ENCODE assay signal across 20 cellular contexts in genomic region chr15:70530035-70530499, GRCh38.
A peak's percentile ranks its signal among the peaks of the same experiment; 100 is the strongest.
DNase-seq lines count a peak whose midpoint lies in the region; ATAC-seq and TF ChIP-seq lines count a peak whose summit lies in the region.
"Had no signal": no experiment of that assay in that cellular context is flagged by ENCODE, and none has a peak within 500 bp of the region (broad histone marks: within the 10 kb centered on the region; RNA-seq: fewer than 3 reads in every experiment).

No MANE protein-coding gene starts in this region.

- H3K4me1 Mint-ChIP-seq in T-helper 17 cell (peaks cover 56% of the 10 kb centered on the region), type B pancreatic cell (ENCODE audit: unreplicated experiment) (peaks cover 44% of the 10 kb centered on the region)

- DNase-seq in Right ventricle myocardium inferior (ENCODE audit: missing footprints) = no peak
- DNase-seq in right atrium auricular region (ENCODE audit: low spot score) = no peak
- no peak for DNase-seq in T-helper 17 cell
- peak; percentile 43 for DNase-seq in left cardiac atrium
- peak; percentile 53 for DNase-seq in type B pancreatic cell (ENCODE audit: extremely low spot score, unreplicated experiment)
- DNase-seq in stomach = no peak
- no peak for DNase-seq in HT-29 (ENCODE audit: low spot score)
- DNase-seq: activated CD4-positive, alpha-beta T cell treated with anti-CD3 and anti-CD28 coated beads, Interleukin-2, amount 10 ng/mL, durations not matched to agents 24 days and 14 days; activated T-cell treated with anti-CD3 and anti-CD28 coated beads, Interleukin-2, amount 50 U/mL, for 1 hour; dermis blood vessel endothelial cell; foreskin keratinocyte; hypothalamus; Kasumi-1; NCI-H510A; stimulated activated CD4-positive, alpha-beta T cell treated with anti-CD3 and anti-CD28 coated beads, Interleukin-12 subunit alpha, Interleukin-12 subunit beta, amount 100 ng/mL, for 4 hours had no signal

- H3K27me3 Mint-ChIP-seq in T-helper 17 cell (no peaks in the 10 kb centered on the region), type B pancreatic cell (peaks cover 19% of the 10 kb centered on the region)

- no peak overlapping the region for H3K27ac ChIP-seq in right atrium auricular region
- H3K27ac ChIP-seq in stomach = no peak overlapping the region
- H3K27ac ChIP-seq: epithelial cell of prostate, foreskin keratinocyte, neutrophil, RWPE1 had no signal

- H3K36me3 ChIP-seq in right atrium auricular region (no peaks in the 10 kb centered on the region), stomach (no peaks in the 10 kb centered on the region)
- H3K36me3 ChIP-seq: neutrophil had no signal

- no peaks in the 10 kb centered on the region for H3K4me1 ChIP-seq in right atrium auricular region
- H3K4me1 ChIP-seq in stomach = peaks cover 0 to 26% (median 14%) of the 10 kb centered on the region in 4 donors

- intact Hi-C loops in Right ventricle myocardium inferior (cut with DNase I) = no loop called here
- intact Hi-C loops in left cardiac atrium (cut with DNase I) = no loop called here
- intact Hi-C loops in stomach (cut with DNase I; ENCODE audit: low total_unique reads) = no loop called here

- no peak for TF ChIP-seq CTCF in right atrium auricular region (IDR thresholded peaks at IDR 0.05)
- no peak for TF ChIP-seq CTCF in type B pancreatic cell (conservative IDR thresholded peaks at IDR 0.05)
- TF ChIP-seq CTCF in stomach (IDR thresholded peaks at IDR 0.05) = no peak

- H3K4me3 Mint-ChIP-seq in T-helper 17 cell (peak overlapping the region; percentile 72), type B pancreatic cell (no peak overlapping the region)
- H3K4me3 Mint-ChIP-seq: activated CD4-positive, alpha-beta T cell treated with anti-CD3 and anti-CD28 coated beads, Interleukin-2, amount 10 ng/mL, durations not matched to agents 24 days and 14 days; mesothelial cell of epicardium had no signal

- no peak for TF ChIP-seq EP300 in stomach (IDR thresholded peaks at IDR 0.05)

- H3K27me3 ChIP-seq in right atrium auricular region (no peaks in the 10 kb centered on the region), stomach (peaks cover 0 to 7% (median 4%) of the 10 kb centered on the region in 3 donors)
- H3K27me3 ChIP-seq: neutrophil had no signal

- 85 to 92% (median 91%) methylated on average over 5 of the region's 5 CpGs for WGBS in stomach, 5 donors

- H3K36me3 Mint-ChIP-seq in T-helper 17 cell (ENCODE audit: low read depth) (peaks cover 5% of the 10 kb centered on the region), type B pancreatic cell (no peaks in the 10 kb centered on the region)
- H3K36me3 Mint-ChIP-seq: mesothelial cell of epicardium had no signal

- H3K27ac Mint-ChIP-seq in T-helper 17 cell (peak overlapping the region; percentile 94), type B pancreatic cell (no peak overlapping the region)
- H3K27ac Mint-ChIP-seq: activated CD4-positive, alpha-beta T cell treated with anti-CD3 and anti-CD28 coated beads, Interleukin-2, amount 10 ng/mL, durations not matched to agents 24 days and 14 days; mesothelial cell of epicardium had no signal

- H3K4me3 ChIP-seq in right atrium auricular region (no peak overlapping the region), stomach (no peak overlapping the region)

- no peak for TF ChIP-seq POLR2A in stomach (IDR thresholded peaks at IDR 0.05)

- H3K9me3 ChIP-seq in right atrium auricular region (no peaks in the 10 kb centered on the region), T-helper 17 cell (ENCODE audit: control insufficient read depth, low read length, poor library complexity, severe bottlenecking) (no peaks in the 10 kb centered on the region), stomach (no peaks in the 10 kb centered on the region)
- H3K9me3 ChIP-seq: neutrophil had no signal

- peaks cover 4% of the 10 kb centered on the region for H3K9me3 Mint-ChIP-seq in type B pancreatic cell
- H3K9me3 Mint-ChIP-seq: mesothelial cell of epicardium had no signal

- peak; percentile 80 for ATAC-seq in Right ventricle myocardium inferior
- ATAC-seq in T-helper 17 cell = no peak
- peak; percentile 64 to 81 for ATAC-seq in left cardiac atrium
- ATAC-seq in HG02759 (IDR thresholded peaks at IDR 0.05; ENCODE audit: unreplicated experiment) = no peak
- ATAC-seq: foreskin keratinocyte had no signal

Comparison
In these comparisons a context has a peak if more than half of its experiments do, and no peak if none do; other contexts are left out.
1. DNase-seq: peak in left cardiac atrium (single experiment) and type B pancreatic cell (single experiment); none in Right ventricle myocardium inferior (single experiment), right atrium auricular region (single experiment), T-helper 17 cell (0 of 3), stomach (single experiment) and HT-29 (single experiment).
2. ATAC-seq: peak in Right ventricle myocardium inferior (single experiment) and left cardiac atrium (2 of 2); none in T-helper 17 cell (single experiment) and HG02759 (single experiment).